In genomic region chr1:61083014-61083798, GRCh38 we compare ENCODE assay signal across 8 cellular contexts. TPM values are rescaled to one million over a fixed set of nuclear protein-coding genes. Genes with fewer than 3 reads are reported as not detected.
DNase-seq lines count a peak whose midpoint lies in the region; ATAC-seq and TF ChIP-seq lines count a peak whose summit lies in the region.

No MANE protein-coding gene starts in this region.

- POLR2A ChIA-PET in WTC11 (lab: Charles Lee): no interaction called here

- H3K27me3 ChIP-seq in subcutaneous abdominal adipose tissue (ENCODE audit: control insufficient read depth in 5 of 5, insufficient read depth in 4 of 5, low read length in 5 of 5): no peaks in the 10 kb centered on the region

- peaks cover 0 to 2% (median under 1%) of the 10 kb centered on the region in 5 donors for H3K36me3 ChIP-seq in subcutaneous abdominal adipose tissue (ENCODE audit: control insufficient read depth in 5 of 5, insufficient read depth in 5 of 5, low read length in 5 of 5)

- H3K4me3 Mint-ChIP-seq in WTC11: peak overlapping the region; percentile 90

- H3K27ac Mint-ChIP-seq in WTC11: no peak overlapping the region

- peak; percentile 4 for ATAC-seq in WTC11
- ATAC-seq in HG03571 (IDR thresholded peaks at IDR 0.05; ENCODE audit: unreplicated experiment): no peak

- H3K4me3 ChIP-seq in subcutaneous abdominal adipose tissue (ENCODE audit: low read depth in 1 of 5, low read length in 5 of 5): peak overlapping the region; percentile 81 to 99 (median 93)

- H3K27me3 Mint-ChIP-seq in WTC11 (ENCODE audit: low read depth): peaks cover 64% of the 10 kb centered on the region

- H3K4me1 Mint-ChIP-seq in WTC11: peaks cover 57% of the 10 kb centered on the region

- peak overlapping the region; percentile 60 to 92 (median 79) for H3K9ac ChIP-seq in subcutaneous abdominal adipose tissue (ENCODE audit: low read length in 5 of 5)

- TF ChIP-seq CTCF in WTC11 (IDR thresholded peaks at IDR 0.05): no peak

- no peaks in the 10 kb centered on the region for H3K9me3 Mint-ChIP-seq in WTC11

- CTCF ChIA-PET in WTC11 (lab: Charles Lee): interaction anchor here (1.7 kb wide), 1 partner anchor 33 kb away, joined by 16 read pairs; no protein-coding TSS in a partner anchor

- no peaks in the 10 kb centered on the region; the same call in 1 of the 2 replicates for H3K36me3 Mint-ChIP-seq in WTC11

- DNase-seq in NCI-H345 (lab: John Stamatoyannopoulos, UW) (peak; percentile 15), NCI-H345 treated with DMSO at 0.1 percent for 48 hours (lab: John Stamatoyannopoulos, UW; ENCODE audit: unreplicated experiment) (no peak), WTC11 (ENCODE audit: low spot score) (peak; percentile 32), ecto neural progenitor cell (ENCODE audit: low spot score) (peak; percentile 67), lung microvascular endothelial cell (ENCODE audit: low read depth in 2 of 2) (peak; percentile 44 to 48), Kasumi-1 (lab: John Stamatoyannopoulos, UW) (no peak)

- H3K27ac ChIP-seq in subcutaneous abdominal adipose tissue (ENCODE audit: low read depth, low read length): peak overlapping the region; percentile 89

- no peaks in the 10 kb centered on the region for H3K9me3 ChIP-seq in subcutaneous abdominal adipose tissue (ENCODE audit: control insufficient read depth in 5 of 5, low read length in 5 of 5)

- peaks cover 9 to 71% (median 65%) of the 10 kb centered on the region in 5 donors for H3K4me1 ChIP-seq in subcutaneous abdominal adipose tissue (ENCODE audit: control insufficient read depth in 5 of 5, insufficient read depth in 5 of 5, low read length in 5 of 5)

TF ChIP-seq in WTC11, 78 proteins besides CTCF, POLR2A, EP300 and RAD21:
- TF ChIP-seq ELF4 (CRISPR knock-in tag; IDR thresholded peaks at IDR 0.05; ENCODE audit: low read depth) (0 out of 2 replicates have a peak, but pooled peaks have one; percentile 30), MAX (CRISPR knock-in tag; IDR thresholded peaks at IDR 0.05) (peak; percentile 19; the same call in 1 of the 2 replicates), JUN (CRISPR knock-in tag; IDR thresholded peaks at IDR 0.05) (0 out of 2 replicates have a peak, but pooled peaks have one; percentile 21), ZNF219 (CRISPR knock-in tag; IDR thresholded peaks at IDR 0.05; ENCODE audit: borderline replicate concordance) (0 out of 2 replicates have a peak, but pooled peaks have one; percentile 64), CREM (CRISPR knock-in tag; IDR thresholded peaks at IDR 0.05) (0 out of 2 replicates have a peak, but pooled peaks have one; percentile 35), ARID4B (CRISPR knock-in tag; IDR thresholded peaks at IDR 0.05; ENCODE audit: borderline replicate concordance) (0 out of 2 replicates have a peak, but pooled peaks have one; percentile 19), OVOL2 (CRISPR knock-in tag; IDR thresholded peaks at IDR 0.05; ENCODE audit: borderline replicate concordance) (no peak)
- TF ChIP-seq, protein P1, sequence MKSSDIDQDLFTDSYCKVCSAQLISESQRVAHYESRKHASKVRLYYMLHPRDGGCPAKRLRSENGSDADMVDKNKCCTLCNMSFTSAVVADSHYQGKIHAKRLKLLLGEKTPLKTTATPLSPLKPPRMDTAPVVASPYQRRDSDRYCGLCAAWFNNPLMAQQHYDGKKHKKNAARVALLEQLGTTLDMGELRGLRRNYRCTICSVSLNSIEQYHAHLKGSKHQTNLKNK (CRISPR knock-in tag; IDR thresholded peaks at IDR 0.05): no peak
- TF ChIP-seq, protein P2, sequence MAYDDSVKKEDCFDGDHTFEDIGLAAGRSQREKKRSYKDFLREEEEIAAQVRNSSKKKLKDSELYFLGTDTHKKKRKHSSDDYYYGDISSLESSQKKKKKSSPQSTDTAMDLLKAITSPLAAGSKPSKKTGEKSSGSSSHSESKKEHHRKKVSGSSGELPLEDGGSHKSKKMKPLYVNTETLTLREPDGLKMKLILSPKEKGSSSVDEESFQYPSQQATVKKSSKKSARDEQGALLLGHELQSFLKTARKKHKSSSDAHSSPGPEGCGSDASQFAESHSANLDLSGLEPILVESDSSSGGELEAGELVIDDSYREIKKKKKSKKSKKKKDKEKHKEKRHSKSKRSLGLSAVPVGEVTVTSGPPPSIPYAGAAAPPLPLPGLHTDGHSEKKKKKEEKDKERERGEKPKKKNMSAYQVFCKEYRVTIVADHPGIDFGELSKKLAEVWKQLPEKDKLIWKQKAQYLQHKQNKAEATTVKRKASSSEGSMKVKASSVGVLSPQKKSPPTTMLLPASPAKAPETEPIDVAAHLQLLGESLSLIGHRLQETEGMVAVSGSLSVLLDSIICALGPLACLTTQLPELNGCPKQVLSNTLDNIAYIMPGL (CRISPR knock-in tag; IDR thresholded peaks at IDR 0.05): peak; percentile 56; the same call in 1 of the 2 replicates

RNA-seq across cellular contexts. Expression of gene NFIA, which starts 0.8 kb away (rescaled TPM):
- total RNA-seq in WTC11 (2021) (7.3 to 16.7 TPM (median 8.6 TPM) in 3 replicates), lung microvascular endothelial cell (8.5 and 14.3 TPM in 2 replicates)

Comparison
In these comparisons a context has a peak if more than half of its experiments do, and no peak if none do; other contexts are left out.
1. DNase-seq: peak in NCI-H345 (single experiment), WTC11 (single experiment), ecto neural progenitor cell (single experiment) and lung microvascular endothelial cell (2 of 2); none in NCI-H345 treated with DMSO at 0.1 percent for 48 hours (single experiment) and Kasumi-1 (0 of 2).